In the genomic region with DNA sequence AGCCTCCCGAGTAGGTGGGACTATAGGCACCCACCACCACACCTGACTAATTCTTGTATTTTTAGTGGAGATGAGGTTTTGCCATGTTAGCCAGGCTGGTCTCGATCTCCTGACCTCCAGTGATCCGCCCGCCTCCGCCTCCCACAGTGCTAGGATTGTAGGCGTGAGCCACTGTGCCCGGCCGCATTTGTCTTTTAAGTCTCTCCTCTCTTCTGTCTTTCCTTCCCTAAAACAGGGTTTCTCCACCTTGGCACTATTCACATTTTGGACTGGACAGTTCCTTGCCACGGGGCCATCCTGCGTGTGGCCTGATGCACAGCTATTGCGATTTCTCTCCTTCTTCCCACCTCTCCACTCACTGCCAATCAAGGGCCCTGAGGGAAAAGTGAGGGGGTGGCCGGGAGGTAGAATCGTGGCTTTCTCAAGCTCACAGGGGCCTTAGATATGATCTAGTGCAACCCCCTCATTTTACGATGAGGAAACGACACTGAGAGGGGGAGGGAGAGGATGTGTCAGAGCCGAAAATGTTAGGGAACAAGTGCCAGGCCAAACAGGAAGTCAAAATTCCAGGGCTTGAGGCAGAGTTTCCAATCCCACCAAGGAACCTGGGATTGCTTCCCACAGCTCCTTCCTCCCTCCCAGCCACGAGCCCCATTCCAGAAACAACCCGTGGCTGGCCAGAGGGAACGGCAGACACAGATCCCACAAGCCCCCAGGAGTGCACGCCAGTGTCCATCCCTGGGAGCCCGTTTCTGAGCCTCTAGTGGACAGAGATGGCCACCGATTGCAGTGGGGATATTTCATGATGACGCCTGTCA, we compare ENCODE assay signal across 1 cellular context.
TF ChIP-seq lines count a peak whose summit lies in the region.

No MANE protein-coding gene starts in this region.

TF ChIP-seq in HepG2, 621 proteins besides CTCF, POLR2A, EP300 and RAD21 (continued from another document):
- TF ChIP-seq, protein P1, sequence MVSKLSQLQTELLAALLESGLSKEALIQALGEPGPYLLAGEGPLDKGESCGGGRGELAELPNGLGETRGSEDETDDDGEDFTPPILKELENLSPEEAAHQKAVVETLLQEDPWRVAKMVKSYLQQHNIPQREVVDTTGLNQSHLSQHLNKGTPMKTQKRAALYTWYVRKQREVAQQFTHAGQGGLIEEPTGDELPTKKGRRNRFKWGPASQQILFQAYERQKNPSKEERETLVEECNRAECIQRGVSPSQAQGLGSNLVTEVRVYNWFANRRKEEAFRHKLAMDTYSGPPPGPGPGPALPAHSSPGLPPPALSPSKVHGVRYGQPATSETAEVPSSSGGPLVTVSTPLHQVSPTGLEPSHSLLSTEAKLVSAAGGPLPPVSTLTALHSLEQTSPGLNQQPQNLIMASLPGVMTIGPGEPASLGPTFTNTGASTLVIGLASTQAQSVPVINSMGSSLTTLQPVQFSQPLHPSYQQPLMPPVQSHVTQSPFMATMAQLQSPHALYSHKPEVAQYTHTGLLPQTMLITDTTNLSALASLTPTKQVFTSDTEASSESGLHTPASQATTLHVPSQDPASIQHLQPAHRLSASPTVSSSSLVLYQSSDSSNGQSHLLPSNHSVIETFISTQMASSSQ (IDR thresholded peaks at IDR 0.05; ENCODE audit: low read depth), result no peak
- TF ChIP-seq, protein P1 (CRISPR knock-in tag; IDR thresholded peaks at IDR 0.05; ENCODE audit: borderline replicate concordance), result no peak
- TF ChIP-seq PTBP1 (IDR thresholded peaks at IDR 0.05; ENCODE audit: low read depth, low read length, poor library complexity, severe bottlenecking) (no peak), KDM3A (CRISPR knock-in tag; IDR thresholded peaks at IDR 0.05; ENCODE audit: low read depth) (no peak), HOXA3 (CRISPR knock-in tag; IDR thresholded peaks at IDR 0.05) (no peak), ZNF17 (CRISPR knock-in tag; IDR thresholded peaks at IDR 0.05) (no peak)
- TF ChIP-seq, protein P2, sequence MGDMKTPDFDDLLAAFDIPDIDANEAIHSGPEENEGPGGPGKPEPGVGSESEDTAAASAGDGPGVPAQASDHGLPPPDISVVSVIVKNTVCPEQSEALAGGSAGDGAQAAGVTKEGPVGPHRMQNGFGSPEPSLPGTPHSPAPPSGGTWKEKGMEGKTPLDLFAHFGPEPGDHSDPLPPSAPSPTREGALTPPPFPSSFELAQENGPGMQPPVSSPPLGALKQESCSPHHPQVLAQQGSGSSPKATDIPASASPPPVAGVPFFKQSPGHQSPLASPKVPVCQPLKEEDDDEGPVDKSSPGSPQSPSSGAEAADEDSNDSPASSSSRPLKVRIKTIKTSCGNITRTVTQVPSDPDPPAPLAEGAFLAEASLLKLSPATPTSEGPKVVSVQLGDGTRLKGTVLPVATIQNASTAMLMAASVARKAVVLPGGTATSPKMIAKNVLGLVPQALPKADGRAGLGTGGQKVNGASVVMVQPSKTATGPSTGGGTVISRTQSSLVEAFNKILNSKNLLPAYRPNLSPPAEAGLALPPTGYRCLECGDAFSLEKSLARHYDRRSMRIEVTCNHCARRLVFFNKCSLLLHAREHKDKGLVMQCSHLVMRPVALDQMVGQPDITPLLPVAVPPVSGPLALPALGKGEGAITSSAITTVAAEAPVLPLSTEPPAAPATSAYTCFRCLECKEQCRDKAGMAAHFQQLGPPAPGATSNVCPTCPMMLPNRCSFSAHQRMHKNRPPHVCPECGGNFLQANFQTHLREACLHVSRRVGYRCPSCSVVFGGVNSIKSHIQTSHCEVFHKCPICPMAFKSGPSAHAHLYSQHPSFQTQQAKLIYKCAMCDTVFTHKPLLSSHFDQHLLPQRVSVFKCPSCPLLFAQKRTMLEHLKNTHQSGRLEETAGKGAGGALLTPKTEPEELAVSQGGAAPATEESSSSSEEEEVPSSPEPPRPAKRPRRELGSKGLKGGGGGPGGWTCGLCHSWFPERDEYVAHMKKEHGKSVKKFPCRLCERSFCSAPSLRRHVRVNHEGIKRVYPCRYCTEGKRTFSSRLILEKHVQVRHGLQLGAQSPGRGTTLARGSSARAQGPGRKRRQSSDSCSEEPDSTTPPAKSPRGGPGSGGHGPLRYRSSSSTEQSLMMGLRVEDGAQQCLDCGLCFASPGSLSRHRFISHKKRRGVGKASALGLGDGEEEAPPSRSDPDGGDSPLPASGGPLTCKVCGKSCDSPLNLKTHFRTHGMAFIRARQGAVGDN (CRISPR knock-in tag; IDR thresholded peaks at IDR 0.05), result peak; percentile 36; the same call in 1 of the 2 replicates
- TF ChIP-seq, protein P3, sequence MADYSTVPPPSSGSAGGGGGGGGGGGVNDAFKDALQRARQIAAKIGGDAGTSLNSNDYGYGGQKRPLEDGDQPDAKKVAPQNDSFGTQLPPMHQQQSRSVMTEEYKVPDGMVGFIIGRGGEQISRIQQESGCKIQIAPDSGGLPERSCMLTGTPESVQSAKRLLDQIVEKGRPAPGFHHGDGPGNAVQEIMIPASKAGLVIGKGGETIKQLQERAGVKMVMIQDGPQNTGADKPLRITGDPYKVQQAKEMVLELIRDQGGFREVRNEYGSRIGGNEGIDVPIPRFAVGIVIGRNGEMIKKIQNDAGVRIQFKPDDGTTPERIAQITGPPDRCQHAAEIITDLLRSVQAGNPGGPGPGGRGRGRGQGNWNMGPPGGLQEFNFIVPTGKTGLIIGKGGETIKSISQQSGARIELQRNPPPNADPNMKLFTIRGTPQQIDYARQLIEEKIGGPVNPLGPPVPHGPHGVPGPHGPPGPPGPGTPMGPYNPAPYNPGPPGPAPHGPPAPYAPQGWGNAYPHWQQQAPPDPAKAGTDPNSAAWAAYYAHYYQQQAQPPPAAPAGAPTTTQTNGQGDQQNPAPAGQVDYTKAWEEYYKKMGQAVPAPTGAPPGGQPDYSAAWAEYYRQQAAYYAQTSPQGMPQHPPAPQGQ (CRISPR knock-in tag; IDR thresholded peaks at IDR 0.05; ENCODE audit: borderline replicate concordance), result no peak
- TF ChIP-seq, protein P4, sequence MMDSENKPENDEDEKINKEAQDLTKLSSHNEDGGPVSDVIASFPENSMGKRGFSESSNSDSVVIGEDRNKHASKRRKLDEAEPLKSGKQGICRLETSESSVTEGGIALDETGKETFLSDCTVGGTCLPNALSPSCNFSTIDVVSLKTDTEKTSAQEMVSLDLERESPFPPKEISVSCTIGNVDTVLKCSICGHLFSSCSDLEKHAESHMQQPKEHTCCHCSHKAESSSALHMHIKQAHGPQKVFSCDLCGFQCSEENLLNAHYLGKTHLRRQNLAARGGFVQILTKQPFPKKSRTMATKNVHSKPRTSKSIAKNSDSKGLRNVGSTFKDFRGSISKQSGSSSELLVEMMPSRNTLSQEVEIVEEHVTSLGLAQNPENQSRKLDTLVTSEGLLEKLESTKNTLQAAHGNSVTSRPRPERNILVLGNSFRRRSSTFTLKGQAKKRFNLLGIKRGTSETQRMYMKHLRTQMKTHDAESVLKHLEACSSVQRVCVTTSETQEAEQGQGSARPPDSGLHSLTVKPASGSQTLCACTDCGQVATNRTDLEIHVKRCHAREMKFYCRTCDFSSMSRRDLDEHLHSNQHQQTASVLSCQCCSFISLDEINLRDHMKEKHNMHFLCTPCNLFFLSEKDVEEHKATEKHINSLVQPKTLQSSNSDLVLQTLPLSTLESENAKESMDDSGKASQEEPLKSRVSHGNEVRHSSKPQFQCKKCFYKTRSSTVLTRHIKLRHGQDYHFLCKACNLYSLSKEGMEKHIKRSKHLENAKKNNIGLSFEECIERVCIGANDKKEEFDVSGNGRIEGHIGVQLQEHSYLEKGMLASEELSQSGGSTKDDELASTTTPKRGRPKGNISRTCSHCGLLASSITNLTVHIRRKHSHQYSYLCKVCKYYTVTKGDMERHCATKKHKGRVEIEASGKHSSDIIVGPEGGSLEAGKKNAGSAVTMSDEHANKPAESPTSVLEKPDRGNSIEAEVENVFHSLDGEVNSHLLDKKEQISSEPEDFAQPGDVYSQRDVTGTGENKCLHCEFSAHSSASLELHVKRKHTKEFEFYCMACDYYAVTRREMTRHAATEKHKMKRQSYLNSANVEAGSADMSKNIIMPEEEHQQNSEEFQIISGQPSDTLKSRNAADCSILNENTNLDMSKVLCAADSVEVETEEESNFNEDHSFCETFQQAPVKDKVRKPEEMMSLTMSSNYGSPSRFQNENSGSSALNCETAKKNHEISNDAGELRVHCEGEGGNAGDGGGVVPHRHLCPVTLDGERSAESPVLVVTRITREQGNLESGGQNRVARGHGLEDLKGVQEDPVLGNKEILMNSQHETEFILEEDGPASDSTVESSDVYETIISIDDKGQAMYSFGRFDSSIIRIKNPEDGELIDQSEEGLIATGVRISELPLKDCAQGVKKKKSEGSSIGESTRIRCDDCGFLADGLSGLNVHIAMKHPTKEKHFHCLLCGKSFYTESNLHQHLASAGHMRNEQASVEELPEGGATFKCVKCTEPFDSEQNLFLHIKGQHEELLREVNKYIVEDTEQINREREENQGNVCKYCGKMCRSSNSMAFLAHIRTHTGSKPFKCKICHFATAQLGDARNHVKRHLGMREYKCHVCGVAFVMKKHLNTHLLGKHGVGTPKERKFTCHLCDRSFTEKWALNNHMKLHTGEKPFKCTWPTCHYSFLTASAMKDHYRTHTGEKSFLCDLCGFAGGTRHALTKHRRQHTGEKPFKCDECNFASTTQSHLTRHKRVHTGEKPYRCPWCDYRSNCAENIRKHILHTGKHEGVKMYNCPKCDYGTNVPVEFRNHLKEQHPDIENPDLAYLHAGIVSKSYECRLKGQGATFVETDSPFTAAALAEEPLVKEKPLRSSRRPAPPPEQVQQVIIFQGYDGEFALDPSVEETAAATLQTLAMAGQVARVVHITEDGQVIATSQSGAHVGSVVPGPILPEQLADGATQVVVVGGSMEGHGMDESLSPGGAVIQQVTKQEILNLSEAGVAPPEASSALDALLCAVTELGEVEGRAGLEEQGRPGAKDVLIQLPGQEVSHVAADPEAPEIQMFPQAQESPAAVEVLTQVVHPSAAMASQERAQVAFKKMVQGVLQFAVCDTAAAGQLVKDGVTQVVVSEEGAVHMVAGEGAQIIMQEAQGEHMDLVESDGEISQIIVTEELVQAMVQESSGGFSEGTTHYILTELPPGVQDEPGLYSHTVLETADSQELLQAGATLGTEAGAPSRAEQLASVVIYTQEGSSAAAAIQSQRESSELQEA (CRISPR knock-in tag; IDR thresholded peaks at IDR 0.05; ENCODE audit: not compliant biosample characterization), result no peak
